In the genomic region with DNA sequence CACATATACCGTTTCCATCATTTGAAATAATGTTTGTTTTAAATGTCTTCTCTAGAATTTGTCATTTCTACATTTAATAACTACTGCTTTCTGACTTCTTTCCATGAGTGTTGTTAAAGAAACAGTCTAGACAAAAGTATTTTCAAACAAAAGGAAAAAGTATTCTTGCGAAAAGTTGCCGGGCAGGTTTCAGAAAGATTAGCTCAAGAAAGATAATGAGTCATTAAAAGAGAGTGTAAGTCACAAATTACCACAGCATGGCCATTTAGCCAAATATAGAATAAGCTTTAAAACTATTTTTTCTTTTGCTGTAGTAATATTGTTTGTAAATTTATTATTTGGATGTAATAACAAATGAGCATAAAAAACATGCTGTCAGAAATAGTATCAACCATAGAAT, we compare ENCODE assay signal across 18 cellular contexts.
A peak's percentile ranks its signal among the peaks of the same experiment; 100 is the strongest.
DNase-seq lines count a peak whose midpoint lies in the region; ATAC-seq and TF ChIP-seq lines count a peak whose summit lies in the region.
"Had no signal": no experiment of that assay in that cellular context is flagged by ENCODE, and none has a peak within 500 bp of the region (broad histone marks: within the 10 kb centered on the region; RNA-seq: fewer than 3 reads in every experiment).

No MANE protein-coding gene starts in this region.

- no peak overlapping the region for H3K23ac ChIP-seq in trophoblast cell (ENCODE audit: low read length)

- TF ChIP-seq CTCF in RWPE1 (conservative IDR thresholded peaks at IDR 0.05; ENCODE audit: low read depth), result no peak
- TF ChIP-seq CTCF in epithelial cell of esophagus (IDR thresholded peaks at IDR 0.05; ENCODE audit: insufficient read depth, low read depth, low read length, missing control alignments), result no peak
- TF ChIP-seq CTCF in HFFc6 (IDR thresholded peaks at IDR 0.05), result no peak

- peaks cover 4% of the 10 kb centered on the region; the same call in 1 of the 2 replicates for H3K36me3 Mint-ChIP-seq in HFFc6 (ENCODE audit: low read depth)
- H3K36me3 Mint-ChIP-seq: CD14-positive monocyte; CD8-positive, alpha-beta T cell had no signal

- no peaks in the 10 kb centered on the region for H3K36me3 ChIP-seq in trophoblast cell (ENCODE audit: control insufficient read depth in 1 of 2, insufficient read depth in 2 of 2, low read length in 2 of 2)
- H3K36me3 ChIP-seq: BLaER1, HAP-1 had no signal

- no CpG with 5 or more reads among the region's 3 CpGs for WGBS in trophoblast cell (ENCODE audit: extremely low coverage, insufficient coverage, insufficient read length)

- no peak overlapping the region for H3K27ac ChIP-seq in RWPE1
- no peak overlapping the region for H3K27ac ChIP-seq in trophoblast cell (ENCODE audit: low read depth, low read length)
- H3K27ac ChIP-seq: BLaER1, HL-60 had no signal

- no peak overlapping the region for H3K4ac ChIP-seq in trophoblast cell (ENCODE audit: low read depth, low read length)

- DNase-seq in HPDE6-E6E7 (ENCODE audit: extremely low spot score), result peak; percentile 4
- DNase-seq in RWPE1 (ENCODE audit: low spot score), result peak; percentile 20
- peak; percentile 82 for DNase-seq in epithelial cell of esophagus (ENCODE audit: low read depth)
- peak; percentile 53 to 80 for DNase-seq in trophoblast cell
- no peak for DNase-seq in GF-D8 (lab: John Stamatoyannopoulos, UW)
- no peak for DNase-seq in HFFc6
- DNase-seq: 8988T; Calu3; CD8-positive, alpha-beta T cell; DMS79 treated with DMSO at 0.1 percent for 48 hours; GOT3; IMR-90 had no signal

- H3K79me1 ChIP-seq in trophoblast cell (ENCODE audit: low read length), result no peaks in the 10 kb centered on the region

- H2BK5ac ChIP-seq in trophoblast cell (ENCODE audit: low read depth, low read length, poor library complexity), result no peak overlapping the region

- H4K91ac ChIP-seq in trophoblast cell (ENCODE audit: low read depth, low read length), result no peak overlapping the region

- H3K79me2 ChIP-seq in trophoblast cell (ENCODE audit: control insufficient read depth, insufficient read depth, low read length, poor library complexity), result no peaks in the 10 kb centered on the region

- no peak overlapping the region for H4K12ac ChIP-seq in trophoblast cell (ENCODE audit: low read depth, low read length)

- no peaks in the 10 kb centered on the region for H3K27me3 Mint-ChIP-seq in HFFc6 (ENCODE audit: insufficient read depth)

- H3K4me1 Mint-ChIP-seq in HFFc6 (ENCODE audit: low read depth), result no peaks in the 10 kb centered on the region
- H3K4me1 Mint-ChIP-seq: CD14-positive monocyte had no signal

- no peak overlapping the region for H2BK12ac ChIP-seq in trophoblast cell (ENCODE audit: low read length)

- H2AFZ ChIP-seq in trophoblast cell (ENCODE audit: insufficient read depth, low read length, poor library complexity), result no peak overlapping the region

- H3K4me3 ChIP-seq in epithelial cell of esophagus (ENCODE audit: low read length) (no peak overlapping the region), trophoblast cell (ENCODE audit: low read depth, low read length) (no peak overlapping the region)
- H3K4me3 ChIP-seq: BLaER1, GM12878, HAP-1 had no signal

- peaks cover 14% of the 10 kb centered on the region for H3K9me3 Mint-ChIP-seq in HFFc6

- H3K9me3 ChIP-seq in trophoblast cell (ENCODE audit: insufficient read depth, low read depth, low read length), result no peaks in the 10 kb centered on the region
- H3K9me3 ChIP-seq: BLaER1, HAP-1 had no signal

- ATAC-seq in HG02623 (IDR thresholded peaks at IDR 0.05; ENCODE audit: unreplicated experiment), result no peak
- ATAC-seq: CD8-positive, alpha-beta T cell; GM12878 had no signal

- H3K18ac ChIP-seq in trophoblast cell (ENCODE audit: low read length), result no peak overlapping the region

- CTCF ChIA-PET in RWPE1 (lab: Yijun Ruan, JAX), result no interaction called here

- H2AK5ac ChIP-seq in trophoblast cell (ENCODE audit: low read length), result no peak overlapping the region

- H3K4me1 ChIP-seq in trophoblast cell (ENCODE audit: control insufficient read depth in 1 of 2, insufficient read depth in 2 of 2, low read length in 2 of 2), result peaks cover 0 to 2% of the 10 kb centered on the region in 2 experiments
- H3K4me1 ChIP-seq: BLaER1 had no signal

- H3K27ac Mint-ChIP-seq in HFFc6, result no peak overlapping the region
- H3K27ac Mint-ChIP-seq: CD14-positive monocyte; CD8-positive, alpha-beta T cell had no signal

- H4K8ac ChIP-seq in trophoblast cell (ENCODE audit: low read depth, low read length), result no peak overlapping the region

- no peak overlapping the region for H2BK120ac ChIP-seq in trophoblast cell (ENCODE audit: insufficient read depth, low read length, poor library complexity)

- H3K14ac ChIP-seq in trophoblast cell (ENCODE audit: low read length), result no peak overlapping the region

- no peak overlapping the region for H3K4me3 Mint-ChIP-seq in HFFc6
- H3K4me3 Mint-ChIP-seq: CD14-positive monocyte; CD8-positive, alpha-beta T cell had no signal

- no peak overlapping the region for H3K4me2 ChIP-seq in trophoblast cell (ENCODE audit: low read length)
- H3K4me2 ChIP-seq: BLaER1 had no signal

- H3K9ac ChIP-seq in trophoblast cell (ENCODE audit: low read length), result no peak overlapping the region
- H3K9ac ChIP-seq: BLaER1 had no signal

- H3K27me3 ChIP-seq in trophoblast cell (ENCODE audit: insufficient read depth, low read length), result no peaks in the 10 kb centered on the region
- H3K27me3 ChIP-seq: BLaER1 had no signal

- POLR2A ChIA-PET in RWPE1 (lab: Yijun Ruan, JAX; ENCODE audit: low non-redundant PET), result no interaction called here

Comparison
In these comparisons a context has a peak if more than half of its experiments do, and no peak if none do; other contexts are left out.
1. DNase-seq: peak in HPDE6-E6E7 (single experiment), RWPE1 (single experiment), epithelial cell of esophagus (single experiment) and trophoblast cell (2 of 2); none in GF-D8 (single experiment) and HFFc6 (single experiment).